2 cellular contexts compared by ENCODE assay signal in genomic region chr14:68793734-68794129, GRCh38.
A peak's percentile ranks its signal among the peaks of the same experiment; 100 is the strongest.
TF ChIP-seq lines count a peak whose summit lies in the region.

No MANE protein-coding gene starts in this region.

TF ChIP-seq in IMR-90, 13 proteins besides CTCF, POLR2A, EP300 and RAD21 (continued from another document):
- no peak for TF ChIP-seq SMC3 (IDR thresholded peaks at IDR 0.05; ENCODE audit: low read depth, low read length)
- TF ChIP-seq MXI1 (IDR thresholded peaks at IDR 0.05; ENCODE audit: borderline replicate concordance, low read depth, low read length): peak; percentile 26; the same call in 1 of the 2 replicates

TF ChIP-seq in liver, 16 proteins besides CTCF, POLR2A, EP300 and RAD21 (continued from another document):
- no peak for TF ChIP-seq ZBTB33 (IDR thresholded peaks at IDR 0.05)
